In genomic region chr1:39398278-39399010, GRCh38 we compare ENCODE assay signal across 8 cellular contexts.
A peak's percentile ranks its signal among the peaks of the same experiment; 100 is the strongest.
DNase-seq lines count a peak whose midpoint lies in the region; ATAC-seq, FAIRE-seq and TF ChIP-seq lines count a peak whose summit lies in the region.

No MANE protein-coding gene starts in this region.

- H3K27me3 ChIP-seq in astrocyte (ENCODE audit: insufficient read depth, low read length) (no peaks in the 10 kb centered on the region), skeletal muscle tissue (ENCODE audit: control insufficient read depth in 3 of 3, insufficient read depth in 3 of 3, low read length in 3 of 3) (no peaks in the 10 kb centered on the region)

- no peaks in the 10 kb centered on the region for H3K9me3 ChIP-seq in astrocyte (ENCODE audit: insufficient read depth, low read depth, low read length)
- no peaks in the 10 kb centered on the region for H3K9me3 ChIP-seq in skeletal muscle tissue (ENCODE audit: control insufficient read depth in 3 of 3, low read length in 3 of 3)

- H3K4me2 ChIP-seq in astrocyte (ENCODE audit: low read length): peak overlapping the region; percentile 59

- no peaks in the 10 kb centered on the region for H4K20me1 ChIP-seq in astrocyte (ENCODE audit: insufficient read depth, low read length)

- no peak overlapping the region for H3K4me3 ChIP-seq in astrocyte (ENCODE audit: insufficient read depth, low read depth, low read length)
- H3K4me3 ChIP-seq in skeletal muscle tissue (ENCODE audit: low read length in 3 of 3): no peak overlapping the region

- no peaks in the 10 kb centered on the region for H3K9me3 Mint-ChIP-seq in astrocyte (ENCODE audit: unreplicated experiment)

- no peak for DNase-seq in activated CD4-positive, CD25-positive, alpha-beta regulatory T cell treated with anti-CD3 and anti-CD28 coated beads, Interleukin-2, amount 50 U/mL, for 72 hours
- DNase-seq in astrocyte (ENCODE audit: low read depth) (peak; percentile 99), iPS-NIHi7 (ENCODE audit: extremely low spot score) (peak; percentile 50), RPMI8226 (no peak), SK-N-DZ (ENCODE audit: low spot score) (no peak)

- H3K27ac Mint-ChIP-seq in astrocyte (ENCODE audit: unreplicated experiment): peak overlapping the region; percentile 98

- TF ChIP-seq CTCF in astrocyte (IDR thresholded peaks at IDR 0.05; ENCODE audit: insufficient read depth, low read depth, low read length): peak; percentile 3

- H3K9ac ChIP-seq in astrocyte (ENCODE audit: low read length) (peak overlapping the region; percentile 60), skeletal muscle tissue (ENCODE audit: low read depth in 1 of 3, low read length in 3 of 3) (peak overlapping the region in 1 of 3 donors; percentile 18)

- H2AFZ ChIP-seq in astrocyte (ENCODE audit: low read depth, low read length): no peak overlapping the region

- H3K4me3 Mint-ChIP-seq in astrocyte (ENCODE audit: unreplicated experiment): peak overlapping the region; percentile 43

- H3K4me1 ChIP-seq in astrocyte (ENCODE audit: insufficient read depth, low read length) (peaks cover 57% of the 10 kb centered on the region), skeletal muscle tissue (ENCODE audit: control insufficient read depth in 3 of 3, insufficient read depth in 3 of 3, low read length in 3 of 3) (peaks cover 36 to 39% (median 38%) of the 10 kb centered on the region in 3 donors)

- H3K36me3 Mint-ChIP-seq in astrocyte (ENCODE audit: low read depth, unreplicated experiment): no peaks in the 10 kb centered on the region

- H3K27ac ChIP-seq in astrocyte (ENCODE audit: low read depth, low read length) (peak overlapping the region; percentile 84), skeletal muscle tissue (ENCODE audit: low read depth, low read length) (peak overlapping the region; percentile 62)

- no peaks in the 10 kb centered on the region for H3K36me3 ChIP-seq in astrocyte (ENCODE audit: insufficient read depth, low read length)
- no peaks in the 10 kb centered on the region for H3K36me3 ChIP-seq in skeletal muscle tissue (ENCODE audit: control insufficient read depth in 3 of 3, insufficient read depth in 3 of 3, low read length in 3 of 3)

- peaks cover 72% of the 10 kb centered on the region for H3K4me1 Mint-ChIP-seq in astrocyte (ENCODE audit: low read depth, unreplicated experiment)

- peak; percentile 76 for FAIRE-seq in astrocyte (lab: Jason Lieb, UNC)

- H3K27me3 Mint-ChIP-seq in astrocyte (ENCODE audit: low read depth, unreplicated experiment): no peaks in the 10 kb centered on the region

- H3K79me2 ChIP-seq in astrocyte (ENCODE audit: insufficient read depth, low read length): peaks cover 71% of the 10 kb centered on the region

- peak; percentile 60 to 67 for ATAC-seq in activated CD4-positive, CD25-positive, alpha-beta regulatory T cell treated with anti-CD3 and anti-CD28 coated beads, Interleukin-2, amount 50 U/mL, for 24 hours

TF ChIP-seq in PFSK-1, 5 proteins besides CTCF, POLR2A, EP300 and RAD21:
- no peak for TF ChIP-seq POLR2AphosphoS5 (IDR thresholded peaks at IDR 0.05; ENCODE audit: low read depth, low read length)
- peak; percentile 35; the same call in 1 of the 2 replicates for TF ChIP-seq SIN3A (IDR thresholded peaks at IDR 0.05; ENCODE audit: borderline replicate concordance, insufficient read depth, low read length)
- 0 out of 4 replicates have a peak, but pooled peaks of 1 of the 2 experiments have one; percentile 9 for TF ChIP-seq REST (IDR thresholded peaks at IDR 0.05; ENCODE audit: insufficient read depth in 1 of 2, low read depth in 2 of 2, low read length in 2 of 2)

Comparison
In these comparisons a context has a peak if more than half of its experiments do, and no peak if none do; other contexts are left out.
1. DNase-seq: peak in astrocyte (single experiment) and iPS-NIHi7 (single experiment); none in activated CD4-positive, CD25-positive, alpha-beta regulatory T cell treated with anti-CD3 and anti-CD28 coated beads, Interleukin-2, amount 50 U/mL, for 72 hours (single experiment), RPMI8226 (single experiment) and SK-N-DZ (single experiment).